1 cellular context compared by ENCODE assay signal in the genomic region with DNA sequence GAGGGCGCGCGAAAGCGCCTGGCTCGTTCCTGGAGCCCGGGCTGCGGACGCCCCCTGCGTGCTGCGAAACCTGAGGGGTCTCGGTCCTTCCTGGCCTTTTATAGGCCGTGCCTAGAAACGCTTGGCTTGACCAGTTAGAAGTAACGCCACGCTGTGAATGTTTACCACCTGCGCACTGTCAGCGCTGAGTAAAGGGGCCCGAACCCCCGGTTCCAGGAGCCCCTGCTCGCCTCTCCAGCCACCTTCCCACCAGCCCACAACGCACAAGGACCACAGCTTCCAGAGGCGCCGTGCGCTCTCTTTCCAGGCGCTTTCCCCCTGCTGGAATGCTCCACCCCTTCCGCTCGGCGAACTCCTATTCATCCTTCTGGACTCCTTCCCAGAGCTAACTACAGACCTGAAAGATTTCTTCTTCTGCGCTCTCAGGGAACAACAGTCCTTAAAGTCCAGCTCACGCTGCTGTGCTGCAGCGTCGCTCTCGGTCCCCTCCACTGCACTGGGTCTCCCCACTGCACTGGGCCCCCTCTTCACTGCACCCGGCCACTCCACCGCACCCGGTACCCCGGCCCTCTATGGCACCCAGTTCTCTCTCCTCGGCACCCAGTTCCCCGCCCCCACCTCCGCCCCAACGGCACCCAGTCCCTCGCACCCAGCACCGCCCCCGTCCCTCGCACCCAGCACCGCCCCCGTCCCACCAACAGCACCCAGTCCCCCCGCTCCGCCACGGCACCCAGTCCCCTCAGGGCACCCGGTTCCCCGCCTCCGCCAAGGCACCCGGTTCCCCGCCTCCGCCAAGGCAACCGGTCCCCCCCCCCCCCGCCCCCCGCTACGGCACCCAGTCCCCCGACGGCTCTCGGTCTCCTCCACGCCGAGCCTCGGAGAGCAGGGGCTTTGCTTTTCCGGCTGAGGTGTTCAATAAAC.
TF ChIP-seq lines count a peak whose summit lies in the region.

No MANE protein-coding gene starts in this region.

TF ChIP-seq in H1, 55 proteins besides CTCF, POLR2A, EP300 and RAD21 (continued from another document):
- TF ChIP-seq SIN3A (conservative IDR thresholded peaks at IDR 0.05 in 1 of 2, IDR thresholded peaks at IDR 0.05 in 1 of 2; ENCODE audit: low read depth in 1 of 2, low read length in 2 of 2): 0 out of 4 replicates have a peak, but pooled peaks of 1 of the 2 experiments have one; percentile 27
- TF ChIP-seq TAF7 (optimal IDR thresholded peaks at IDR 0.05; ENCODE audit: borderline replicate concordance, low read depth, low read length): peak; percentile 36
- TF ChIP-seq KDM5A (IDR thresholded peaks at IDR 0.05; ENCODE audit: low read length): no peak
- no peak for TF ChIP-seq RBBP5 (IDR thresholded peaks at IDR 0.05; ENCODE audit: borderline replicate concordance, low read depth, low read length)
- TF ChIP-seq, protein P1, sequence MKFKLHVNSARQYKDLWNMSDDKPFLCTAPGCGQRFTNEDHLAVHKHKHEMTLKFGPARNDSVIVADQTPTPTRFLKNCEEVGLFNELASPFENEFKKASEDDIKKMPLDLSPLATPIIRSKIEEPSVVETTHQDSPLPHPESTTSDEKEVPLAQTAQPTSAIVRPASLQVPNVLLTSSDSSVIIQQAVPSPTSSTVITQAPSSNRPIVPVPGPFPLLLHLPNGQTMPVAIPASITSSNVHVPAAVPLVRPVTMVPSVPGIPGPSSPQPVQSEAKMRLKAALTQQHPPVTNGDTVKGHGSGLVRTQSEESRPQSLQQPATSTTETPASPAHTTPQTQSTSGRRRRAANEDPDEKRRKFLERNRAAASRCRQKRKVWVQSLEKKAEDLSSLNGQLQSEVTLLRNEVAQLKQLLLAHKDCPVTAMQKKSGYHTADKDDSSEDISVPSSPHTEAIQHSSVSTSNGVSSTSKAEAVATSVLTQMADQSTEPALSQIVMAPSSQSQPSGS (IDR thresholded peaks at IDR 0.05; ENCODE audit: low read length): no peak
- no peak for TF ChIP-seq RXRA (IDR thresholded peaks at IDR 0.05; ENCODE audit: insufficient read depth, low read depth, low read length)
- peak; percentile 48 for TF ChIP-seq ASH2L (IDR thresholded peaks at IDR 0.05; ENCODE audit: low read length)
- no peak for TF ChIP-seq CEBPB (IDR thresholded peaks at IDR 0.05; ENCODE audit: low read depth, low read length)
- no peak for TF ChIP-seq JUND (IDR thresholded peaks at IDR 0.05; ENCODE audit: low read length)
- TF ChIP-seq, protein P2, sequence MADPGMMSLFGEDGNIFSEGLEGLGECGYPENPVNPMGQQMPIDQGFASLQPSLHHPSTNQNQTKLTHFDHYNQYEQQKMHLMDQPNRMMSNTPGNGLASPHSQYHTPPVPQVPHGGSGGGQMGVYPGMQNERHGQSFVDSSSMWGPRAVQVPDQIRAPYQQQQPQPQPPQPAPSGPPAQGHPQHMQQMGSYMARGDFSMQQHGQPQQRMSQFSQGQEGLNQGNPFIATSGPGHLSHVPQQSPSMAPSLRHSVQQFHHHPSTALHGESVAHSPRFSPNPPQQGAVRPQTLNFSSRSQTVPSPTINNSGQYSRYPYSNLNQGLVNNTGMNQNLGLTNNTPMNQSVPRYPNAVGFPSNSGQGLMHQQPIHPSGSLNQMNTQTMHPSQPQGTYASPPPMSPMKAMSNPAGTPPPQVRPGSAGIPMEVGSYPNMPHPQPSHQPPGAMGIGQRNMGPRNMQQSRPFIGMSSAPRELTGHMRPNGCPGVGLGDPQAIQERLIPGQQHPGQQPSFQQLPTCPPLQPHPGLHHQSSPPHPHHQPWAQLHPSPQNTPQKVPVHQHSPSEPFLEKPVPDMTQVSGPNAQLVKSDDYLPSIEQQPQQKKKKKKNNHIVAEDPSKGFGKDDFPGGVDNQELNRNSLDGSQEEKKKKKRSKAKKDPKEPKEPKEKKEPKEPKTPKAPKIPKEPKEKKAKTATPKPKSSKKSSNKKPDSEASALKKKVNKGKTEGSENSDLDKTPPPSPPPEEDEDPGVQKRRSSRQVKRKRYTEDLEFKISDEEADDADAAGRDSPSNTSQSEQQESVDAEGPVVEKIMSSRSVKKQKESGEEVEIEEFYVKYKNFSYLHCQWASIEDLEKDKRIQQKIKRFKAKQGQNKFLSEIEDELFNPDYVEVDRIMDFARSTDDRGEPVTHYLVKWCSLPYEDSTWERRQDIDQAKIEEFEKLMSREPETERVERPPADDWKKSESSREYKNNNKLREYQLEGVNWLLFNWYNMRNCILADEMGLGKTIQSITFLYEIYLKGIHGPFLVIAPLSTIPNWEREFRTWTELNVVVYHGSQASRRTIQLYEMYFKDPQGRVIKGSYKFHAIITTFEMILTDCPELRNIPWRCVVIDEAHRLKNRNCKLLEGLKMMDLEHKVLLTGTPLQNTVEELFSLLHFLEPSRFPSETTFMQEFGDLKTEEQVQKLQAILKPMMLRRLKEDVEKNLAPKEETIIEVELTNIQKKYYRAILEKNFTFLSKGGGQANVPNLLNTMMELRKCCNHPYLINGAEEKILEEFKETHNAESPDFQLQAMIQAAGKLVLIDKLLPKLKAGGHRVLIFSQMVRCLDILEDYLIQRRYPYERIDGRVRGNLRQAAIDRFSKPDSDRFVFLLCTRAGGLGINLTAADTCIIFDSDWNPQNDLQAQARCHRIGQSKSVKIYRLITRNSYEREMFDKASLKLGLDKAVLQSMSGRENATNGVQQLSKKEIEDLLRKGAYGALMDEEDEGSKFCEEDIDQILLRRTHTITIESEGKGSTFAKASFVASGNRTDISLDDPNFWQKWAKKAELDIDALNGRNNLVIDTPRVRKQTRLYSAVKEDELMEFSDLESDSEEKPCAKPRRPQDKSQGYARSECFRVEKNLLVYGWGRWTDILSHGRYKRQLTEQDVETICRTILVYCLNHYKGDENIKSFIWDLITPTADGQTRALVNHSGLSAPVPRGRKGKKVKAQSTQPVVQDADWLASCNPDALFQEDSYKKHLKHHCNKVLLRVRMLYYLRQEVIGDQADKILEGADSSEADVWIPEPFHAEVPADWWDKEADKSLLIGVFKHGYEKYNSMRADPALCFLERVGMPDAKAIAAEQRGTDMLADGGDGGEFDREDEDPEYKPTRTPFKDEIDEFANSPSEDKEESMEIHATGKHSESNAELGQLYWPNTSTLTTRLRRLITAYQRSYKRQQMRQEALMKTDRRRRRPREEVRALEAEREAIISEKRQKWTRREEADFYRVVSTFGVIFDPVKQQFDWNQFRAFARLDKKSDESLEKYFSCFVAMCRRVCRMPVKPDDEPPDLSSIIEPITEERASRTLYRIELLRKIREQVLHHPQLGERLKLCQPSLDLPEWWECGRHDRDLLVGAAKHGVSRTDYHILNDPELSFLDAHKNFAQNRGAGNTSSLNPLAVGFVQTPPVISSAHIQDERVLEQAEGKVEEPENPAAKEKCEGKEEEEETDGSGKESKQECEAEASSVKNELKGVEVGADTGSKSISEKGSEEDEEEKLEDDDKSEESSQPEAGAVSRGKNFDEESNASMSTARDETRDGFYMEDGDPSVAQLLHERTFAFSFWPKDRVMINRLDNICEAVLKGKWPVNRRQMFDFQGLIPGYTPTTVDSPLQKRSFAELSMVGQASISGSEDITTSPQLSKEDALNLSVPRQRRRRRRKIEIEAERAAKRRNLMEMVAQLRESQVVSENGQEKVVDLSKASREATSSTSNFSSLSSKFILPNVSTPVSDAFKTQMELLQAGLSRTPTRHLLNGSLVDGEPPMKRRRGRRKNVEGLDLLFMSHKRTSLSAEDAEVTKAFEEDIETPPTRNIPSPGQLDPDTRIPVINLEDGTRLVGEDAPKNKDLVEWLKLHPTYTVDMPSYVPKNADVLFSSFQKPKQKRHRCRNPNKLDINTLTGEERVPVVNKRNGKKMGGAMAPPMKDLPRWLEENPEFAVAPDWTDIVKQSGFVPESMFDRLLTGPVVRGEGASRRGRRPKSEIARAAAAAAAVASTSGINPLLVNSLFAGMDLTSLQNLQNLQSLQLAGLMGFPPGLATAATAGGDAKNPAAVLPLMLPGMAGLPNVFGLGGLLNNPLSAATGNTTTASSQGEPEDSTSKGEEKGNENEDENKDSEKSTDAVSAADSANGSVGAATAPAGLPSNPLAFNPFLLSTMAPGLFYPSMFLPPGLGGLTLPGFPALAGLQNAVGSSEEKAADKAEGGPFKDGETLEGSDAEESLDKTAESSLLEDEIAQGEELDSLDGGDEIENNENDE (IDR thresholded peaks at IDR 0.05; ENCODE audit: insufficient replicate concordance, low read length): no peak
- TF ChIP-seq, protein P3, sequence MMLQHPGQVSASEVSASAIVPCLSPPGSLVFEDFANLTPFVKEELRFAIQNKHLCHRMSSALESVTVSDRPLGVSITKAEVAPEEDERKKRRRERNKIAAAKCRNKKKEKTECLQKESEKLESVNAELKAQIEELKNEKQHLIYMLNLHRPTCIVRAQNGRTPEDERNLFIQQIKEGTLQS (IDR thresholded peaks at IDR 0.05; ENCODE audit: insufficient read depth, low read depth, low read length): no peak
- TF ChIP-seq SRF (IDR thresholded peaks at IDR 0.05; ENCODE audit: low read depth, low read length): no peak
- TF ChIP-seq SP1 (IDR thresholded peaks at IDR 0.05; ENCODE audit: low read depth, low read length): no peak
- TF ChIP-seq TCF12 (IDR thresholded peaks at IDR 0.05; ENCODE audit: low read depth, low read length): no peak
- no peak for TF ChIP-seq CHD2 (IDR thresholded peaks at IDR 0.05; ENCODE audit: low read length)
- peak; percentile 32; the same call in 1 of the 2 replicates for TF ChIP-seq POLR2AphosphoS5 (IDR thresholded peaks at IDR 0.05; ENCODE audit: low read depth, low read length)
- TF ChIP-seq BACH1 (IDR thresholded peaks at IDR 0.05; ENCODE audit: low read length): no peak
- no peak; the same call in 1 of the 2 replicates for TF ChIP-seq PHF8 (conservative IDR thresholded peaks at IDR 0.05; ENCODE audit: low read depth, low read length)
- peak; percentile 40; the same call in 1 of the 2 replicates for TF ChIP-seq TBP (IDR thresholded peaks at IDR 0.05; ENCODE audit: low read depth, low read length)
- TF ChIP-seq KDM4A (IDR thresholded peaks at IDR 0.05; ENCODE audit: low read depth, low read length, severe bottlenecking): peak; percentile 84
- TF ChIP-seq RNF2 (IDR thresholded peaks at IDR 0.05; ENCODE audit: borderline replicate concordance, low read depth, low read length, missing control alignments, poor library complexity, severe bottlenecking): no peak
- peak; percentile 43; the same call in 1 of the 2 replicates for TF ChIP-seq TAF1 (IDR thresholded peaks at IDR 0.05; ENCODE audit: low read depth, low read length)
- no peak for TF ChIP-seq ZNF274 (IDR thresholded peaks at IDR 0.05; ENCODE audit: borderline replicate concordance, extremely low read depth, low read length)
- TF ChIP-seq BRCA1 (IDR thresholded peaks at IDR 0.05; ENCODE audit: low read depth, low read length): no peak
- TF ChIP-seq, protein P4, sequence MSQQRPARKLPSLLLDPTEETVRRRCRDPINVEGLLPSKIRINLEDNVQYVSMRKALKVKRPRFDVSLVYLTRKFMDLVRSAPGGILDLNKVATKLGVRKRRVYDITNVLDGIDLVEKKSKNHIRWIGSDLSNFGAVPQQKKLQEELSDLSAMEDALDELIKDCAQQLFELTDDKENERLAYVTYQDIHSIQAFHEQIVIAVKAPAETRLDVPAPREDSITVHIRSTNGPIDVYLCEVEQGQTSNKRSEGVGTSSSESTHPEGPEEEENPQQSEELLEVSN (IDR thresholded peaks at IDR 0.05): no peak
- TF ChIP-seq SAP30 (IDR thresholded peaks at IDR 0.05; ENCODE audit: insufficient read depth, insufficient replicate concordance, low read length): no peak
- TF ChIP-seq, protein P5, sequence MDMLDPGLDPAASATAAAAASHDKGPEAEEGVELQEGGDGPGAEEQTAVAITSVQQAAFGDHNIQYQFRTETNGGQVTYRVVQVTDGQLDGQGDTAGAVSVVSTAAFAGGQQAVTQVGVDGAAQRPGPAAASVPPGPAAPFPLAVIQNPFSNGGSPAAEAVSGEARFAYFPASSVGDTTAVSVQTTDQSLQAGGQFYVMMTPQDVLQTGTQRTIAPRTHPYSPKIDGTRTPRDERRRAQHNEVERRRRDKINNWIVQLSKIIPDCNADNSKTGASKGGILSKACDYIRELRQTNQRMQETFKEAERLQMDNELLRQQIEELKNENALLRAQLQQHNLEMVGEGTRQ (IDR thresholded peaks at IDR 0.05; ENCODE audit: low read length): no peak
- no peak for TF ChIP-seq CTBP2 (IDR thresholded peaks at IDR 0.05; ENCODE audit: borderline replicate concordance, insufficient read depth, insufficient read length, low read length)
- TF ChIP-seq CBX5 (IDR thresholded peaks at IDR 0.05; ENCODE audit: low read depth, low read length): no peak
- TF ChIP-seq GTF2F1 (IDR thresholded peaks at IDR 0.05; ENCODE audit: borderline replicate concordance, low read depth, low read length): no peak; the same call in 1 of the 2 replicates
- TF ChIP-seq GABPA (IDR thresholded peaks at IDR 0.05; ENCODE audit: borderline replicate concordance, insufficient read depth, low read length): no peak
